1 cellular context compared by ENCODE assay signal in genomic region chr16:21158208-21159110, GRCh38.
TF ChIP-seq lines count a peak whose summit lies in the region.

Gene LDAF1, plus strand, starts transcription at chr16:21158674. Its CDS starts 2,509 bp downstream, at chr16:21161183.

TF ChIP-seq in HepG2, 621 proteins besides CTCF, POLR2A, EP300 and RAD21 (continued from another document and continues in another):
- TF ChIP-seq RAD51 (IDR thresholded peaks at IDR 0.05; ENCODE audit: borderline replicate concordance), result no peak
- TF ChIP-seq TRIM24 (CRISPR knock-in tag; IDR thresholded peaks at IDR 0.05), result no peak
- peak; percentile 81 for TF ChIP-seq PTBP1 (IDR thresholded peaks at IDR 0.05; ENCODE audit: low read depth, low read length, poor library complexity, severe bottlenecking)
- no peak for TF ChIP-seq SMAD3 (CRISPR knock-in tag; IDR thresholded peaks at IDR 0.05)
- TF ChIP-seq GMEB1 (CRISPR knock-in tag; IDR thresholded peaks at IDR 0.05; ENCODE audit: borderline replicate concordance), result no peak
- TF ChIP-seq, protein P1, sequence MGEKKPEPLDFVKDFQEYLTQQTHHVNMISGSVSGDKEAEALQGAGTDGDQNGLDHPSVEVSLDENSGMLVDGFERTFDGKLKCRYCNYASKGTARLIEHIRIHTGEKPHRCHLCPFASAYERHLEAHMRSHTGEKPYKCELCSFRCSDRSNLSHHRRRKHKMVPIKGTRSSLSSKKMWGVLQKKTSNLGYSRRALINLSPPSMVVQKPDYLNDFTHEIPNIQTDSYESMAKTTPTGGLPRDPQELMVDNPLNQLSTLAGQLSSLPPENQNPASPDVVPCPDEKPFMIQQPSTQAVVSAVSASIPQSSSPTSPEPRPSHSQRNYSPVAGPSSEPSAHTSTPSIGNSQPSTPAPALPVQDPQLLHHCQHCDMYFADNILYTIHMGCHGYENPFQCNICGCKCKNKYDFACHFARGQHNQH (CRISPR knock-in tag; IDR thresholded peaks at IDR 0.05), result peak; percentile 47; the same call in 1 of the 2 replicates
- TF ChIP-seq ATM (IDR thresholded peaks at IDR 0.05; ENCODE audit: borderline replicate concordance), result no peak
- TF ChIP-seq POGZ (CRISPR knock-in tag; IDR thresholded peaks at IDR 0.05), result no peak
- TF ChIP-seq HMG20B (CRISPR knock-in tag; conservative IDR thresholded peaks at IDR 0.05), result no peak
- TF ChIP-seq ZNF841 (CRISPR knock-in tag; IDR thresholded peaks at IDR 0.05; ENCODE audit: borderline replicate concordance), result no peak
- no peak for TF ChIP-seq ATF2 (CRISPR knock-in tag; IDR thresholded peaks at IDR 0.05)
- TF ChIP-seq LBX2 (CRISPR knock-in tag; IDR thresholded peaks at IDR 0.05; ENCODE audit: borderline replicate concordance), result 0 out of 2 replicates have a peak, but pooled peaks have one; percentile 54
- TF ChIP-seq KMT2A (CRISPR knock-in tag; IDR thresholded peaks at IDR 0.05), result no peak
- TF ChIP-seq HNF4A (CRISPR knock-in tag; IDR thresholded peaks at IDR 0.05), result no peak
- TF ChIP-seq KLF12 (CRISPR knock-in tag; IDR thresholded peaks at IDR 0.05; ENCODE audit: borderline replicate concordance), result no peak
- no peak for TF ChIP-seq CREB1 (IDR thresholded peaks at IDR 0.05)
- TF ChIP-seq CREB1 (CRISPR knock-in tag; IDR thresholded peaks at IDR 0.05), result no peak
- TF ChIP-seq RARG (CRISPR knock-in tag; IDR thresholded peaks at IDR 0.05; ENCODE audit: low read depth), result no peak
- TF ChIP-seq, protein P2, sequence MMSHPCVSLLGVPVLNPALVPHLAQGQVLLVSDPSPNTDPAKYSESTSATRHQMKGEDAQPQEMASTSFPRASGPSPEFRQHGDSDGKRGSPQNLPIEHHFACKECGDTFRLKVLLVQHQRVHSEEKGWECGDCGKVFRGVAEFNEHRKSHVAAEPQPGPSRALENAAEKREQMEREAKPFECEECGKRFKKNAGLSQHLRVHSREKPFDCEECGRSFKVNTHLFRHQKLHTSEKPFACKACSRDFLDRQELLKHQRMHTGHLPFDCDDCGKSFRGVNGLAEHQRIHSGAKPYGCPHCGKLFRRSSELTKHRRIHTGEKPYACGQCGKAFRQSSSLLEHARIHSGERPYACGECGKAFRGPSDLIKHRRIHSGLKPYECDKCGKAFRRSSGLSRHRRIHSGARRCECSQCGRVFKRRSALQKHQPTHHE (CRISPR knock-in tag; IDR thresholded peaks at IDR 0.05; ENCODE audit: borderline replicate concordance), result no peak
- TF ChIP-seq PHF5A (CRISPR knock-in tag; IDR thresholded peaks at IDR 0.05; ENCODE audit: low read depth, unreplicated experiment), result no peak
- TF ChIP-seq ZNF615 (CRISPR knock-in tag; IDR thresholded peaks at IDR 0.05; ENCODE audit: borderline replicate concordance), result no peak
- no peak for TF ChIP-seq ZNF720 (CRISPR knock-in tag; IDR thresholded peaks at IDR 0.05)
- TF ChIP-seq, protein P3, sequence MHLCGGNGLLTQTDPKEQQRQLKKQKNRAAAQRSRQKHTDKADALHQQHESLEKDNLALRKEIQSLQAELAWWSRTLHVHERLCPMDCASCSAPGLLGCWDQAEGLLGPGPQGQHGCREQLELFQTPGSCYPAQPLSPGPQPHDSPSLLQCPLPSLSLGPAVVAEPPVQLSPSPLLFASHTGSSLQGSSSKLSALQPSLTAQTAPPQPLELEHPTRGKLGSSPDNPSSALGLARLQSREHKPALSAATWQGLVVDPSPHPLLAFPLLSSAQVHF (CRISPR knock-in tag; IDR thresholded peaks at IDR 0.05), result no peak
- TF ChIP-seq ZNF468 (CRISPR knock-in tag; IDR thresholded peaks at IDR 0.05), result no peak
- TF ChIP-seq ZNF839 (CRISPR knock-in tag; IDR thresholded peaks at IDR 0.05; ENCODE audit: borderline replicate concordance), result no peak
- no peak for TF ChIP-seq ZFP82 (CRISPR knock-in tag; IDR thresholded peaks at IDR 0.05; ENCODE audit: borderline replicate concordance)
- TF ChIP-seq CREM (IDR thresholded peaks at IDR 0.05), result no peak
- no peak for TF ChIP-seq CREM (CRISPR knock-in tag; IDR thresholded peaks at IDR 0.05)
- TF ChIP-seq MBNL3 (CRISPR knock-in tag; conservative IDR thresholded peaks at IDR 0.05), result no peak
- TF ChIP-seq TCF12 (IDR thresholded peaks at IDR 0.05), result no peak
- TF ChIP-seq TCF12 (CRISPR knock-in tag; IDR thresholded peaks at IDR 0.05), result no peak
- 0 out of 2 replicates have a peak, but pooled peaks have one; percentile 45 for TF ChIP-seq ZNF44 (CRISPR knock-in tag; IDR thresholded peaks at IDR 0.05)
- TF ChIP-seq ZNF614 (CRISPR knock-in tag; IDR thresholded peaks at IDR 0.05; ENCODE audit: borderline replicate concordance), result peak; percentile 72; the same call in 1 of the 2 replicates
- no peak for TF ChIP-seq ZFP62 (CRISPR knock-in tag; IDR thresholded peaks at IDR 0.05)
- no peak for TF ChIP-seq NR2F1 (CRISPR knock-in tag; IDR thresholded peaks at IDR 0.05)
- no peak; the same call in 1 of the 2 replicates for TF ChIP-seq ZNF709 (CRISPR knock-in tag; IDR thresholded peaks at IDR 0.05)
- TF ChIP-seq ZNF567 (CRISPR knock-in tag; IDR thresholded peaks at IDR 0.05; ENCODE audit: borderline replicate concordance), result no peak
- TF ChIP-seq ZNF891 (CRISPR knock-in tag; IDR thresholded peaks at IDR 0.05), result 0 out of 2 replicates have a peak, but pooled peaks have one; percentile 40
- TF ChIP-seq HES4 (CRISPR knock-in tag; IDR thresholded peaks at IDR 0.05; ENCODE audit: borderline replicate concordance), result no peak; the same call in 1 of the 2 replicates
- no peak for TF ChIP-seq PBX2 (CRISPR knock-in tag; IDR thresholded peaks at IDR 0.05)
- no peak for TF ChIP-seq ZUFSP (CRISPR knock-in tag; IDR thresholded peaks at IDR 0.05; ENCODE audit: borderline replicate concordance)
- TF ChIP-seq ZNF629 (CRISPR knock-in tag; conservative IDR thresholded peaks at IDR 0.05), result no peak
- no peak for TF ChIP-seq TBL1XR1 (IDR thresholded peaks at IDR 0.05; ENCODE audit: borderline replicate concordance, low read length, partially characterized antibody)
- TF ChIP-seq CEBPZ (IDR thresholded peaks at IDR 0.05; ENCODE audit: low read length), result no peak
- TF ChIP-seq ZNF781 (CRISPR knock-in tag; IDR thresholded peaks at IDR 0.05; ENCODE audit: borderline replicate concordance, not compliant biosample characterization), result no peak
- TF ChIP-seq ZNF556 (CRISPR knock-in tag; IDR thresholded peaks at IDR 0.05; ENCODE audit: borderline replicate concordance), result peak; percentile 81
- peak; percentile 90 for TF ChIP-seq TFDP1 (CRISPR knock-in tag; IDR thresholded peaks at IDR 0.05; ENCODE audit: borderline replicate concordance)
